ENCODE assay signal across 10 cellular contexts in genomic region chr11:88301478-88302140, GRCh38. TPM values are rescaled to one million over a fixed set of nuclear protein-coding genes. Genes with fewer than 3 reads are reported as not detected.
DNase-seq lines count a peak whose midpoint lies in the region; ATAC-seq and TF ChIP-seq lines count a peak whose summit lies in the region.
"Had no signal": no experiment of that assay in that cellular context is flagged by ENCODE, and none has a peak within 500 bp of the region (broad histone marks: within the 10 kb centered on the region; RNA-seq: fewer than 3 reads in every experiment).

No MANE protein-coding gene starts in this region.

- H3K4me3 ChIP-seq in spleen = peak overlapping the region in 1 of 8 donors; percentile 23

- H3K9me3 Mint-ChIP-seq in activated CD4-positive, alpha-beta T cell treated with anti-CD3 and anti-CD28 coated beads, Interleukin-2, amount 10 ng/mL, durations not matched to agents 24 days and 14 days = peaks cover 16% of the 10 kb centered on the region
- peaks cover 8% of the 10 kb centered on the region for H3K9me3 Mint-ChIP-seq in T-helper 1 cell treated with Interleukin-12 subunit alpha and Interleukin-12 subunit beta and Interleukin-4 antibody, amounts not matched to agents 30 μg/mL and 1 μg/mL, for 36 hours

- H3K4me1 ChIP-seq in spleen = peaks cover 0 to 29% (median 10%) of the 10 kb centered on the region in 6 donors

- DNase-seq in activated CD4-positive, alpha-beta T cell treated with anti-CD3 and anti-CD28 coated beads, Interleukin-2, amount 10 ng/mL, durations not matched to agents 24 days and 14 days = peak; percentile 57
- DNase-seq in activated CD4-positive, alpha-beta T cell treated with anti-CD3 and anti-CD28 coated beads, Interleukin-2, amount 50 U/mL, for 48 hours = no peak
- DNase-seq in spleen = no peak
- DNase-seq in DMS79 (lab: John Stamatoyannopoulos, UW) = no peak
- DNase-seq in NCI-H146 treated with DMSO at 0.1 percent for 48 hours (lab: John Stamatoyannopoulos, UW; ENCODE audit: unreplicated experiment) = no peak
- no peak for DNase-seq in COLO668 (lab: John Stamatoyannopoulos, UW; ENCODE audit: unreplicated experiment)
- DNase-seq: ACHN, NCI-H69 had no signal

- intact Hi-C loops in activated CD4-positive, alpha-beta T cell treated with anti-CD3 and anti-CD28 coated beads, Interleukin-2, amount 10 ng/mL, durations not matched to agents 24 days and 14 days (cut with micrococcal nuclease) = loop anchor here (1.0 to 5.0 kb wide), 3 partner anchors 36 to 236 kb away; partner anchors contain the start of gene CTSC
- intact Hi-C loops in spleen (cut with DNase I; ENCODE audit: low total_unique reads) = no loop called here

- no peaks in the 10 kb centered on the region for H3K27me3 Mint-ChIP-seq in activated CD4-positive, alpha-beta T cell treated with anti-CD3 and anti-CD28 coated beads, Interleukin-2, amount 10 ng/mL, durations not matched to agents 24 days and 14 days
- no peaks in the 10 kb centered on the region for H3K27me3 Mint-ChIP-seq in T-helper 1 cell treated with Interleukin-12 subunit alpha and Interleukin-12 subunit beta and Interleukin-4 antibody, amounts not matched to agents 30 μg/mL and 1 μg/mL, for 36 hours (ENCODE audit: low read depth)

- peak overlapping the region; percentile 44 for H3K4me3 Mint-ChIP-seq in activated CD4-positive, alpha-beta T cell treated with anti-CD3 and anti-CD28 coated beads, Interleukin-2, amount 10 ng/mL, durations not matched to agents 24 days and 14 days
- peak overlapping the region; percentile 47 for H3K4me3 Mint-ChIP-seq in T-helper 1 cell treated with Interleukin-12 subunit alpha and Interleukin-12 subunit beta and Interleukin-4 antibody, amounts not matched to agents 30 μg/mL and 1 μg/mL, for 36 hours

- 56 to 68% (median 63%) methylated on average over 9 of the region's 9 CpGs for WGBS in spleen, 5 donors

- no peaks in the 10 kb centered on the region for H3K27me3 ChIP-seq in spleen (replicated peaks in 1 of 7)

- TF ChIP-seq POLR2A in spleen (IDR thresholded peaks at IDR 0.05) = no peak

- no peaks in the 10 kb centered on the region for H3K9me3 ChIP-seq in spleen

- peaks cover 86% of the 10 kb centered on the region for H3K36me3 Mint-ChIP-seq in activated CD4-positive, alpha-beta T cell treated with anti-CD3 and anti-CD28 coated beads, Interleukin-2, amount 10 ng/mL, durations not matched to agents 24 days and 14 days (ENCODE audit: low read depth)
- H3K36me3 Mint-ChIP-seq in T-helper 1 cell treated with Interleukin-12 subunit alpha and Interleukin-12 subunit beta and Interleukin-4 antibody, amounts not matched to agents 30 μg/mL and 1 μg/mL, for 36 hours (ENCODE audit: low read depth) = peaks cover 80% of the 10 kb centered on the region

- peak overlapping the region; percentile 94 for H3K27ac Mint-ChIP-seq in activated CD4-positive, alpha-beta T cell treated with anti-CD3 and anti-CD28 coated beads, Interleukin-2, amount 10 ng/mL, durations not matched to agents 24 days and 14 days
- H3K27ac Mint-ChIP-seq in T-helper 1 cell treated with Interleukin-12 subunit alpha and Interleukin-12 subunit beta and Interleukin-4 antibody, amounts not matched to agents 30 μg/mL and 1 μg/mL, for 36 hours = peak overlapping the region; percentile 70

- peak; percentile 48 for ATAC-seq in HG02588 (IDR thresholded peaks at IDR 0.05; ENCODE audit: unreplicated experiment)

- H3K27ac ChIP-seq in spleen = peak overlapping the region in 5 of 8 donors; percentile 5 to 50 (median 21)

- peaks cover 35% of the 10 kb centered on the region for H3K4me1 Mint-ChIP-seq in activated CD4-positive, alpha-beta T cell treated with anti-CD3 and anti-CD28 coated beads, Interleukin-2, amount 10 ng/mL, durations not matched to agents 24 days and 14 days
- H3K4me1 Mint-ChIP-seq in T-helper 1 cell treated with Interleukin-12 subunit alpha and Interleukin-12 subunit beta and Interleukin-4 antibody, amounts not matched to agents 30 μg/mL and 1 μg/mL, for 36 hours (ENCODE audit: low read depth) = peaks cover 42% of the 10 kb centered on the region

- H3K36me3 ChIP-seq in spleen = peaks cover 0 to 75% (median 13%) of the 10 kb centered on the region in 6 donors

- TF ChIP-seq CTCF in spleen (IDR thresholded peaks at IDR 0.05 in 8 of 11, conservative IDR thresholded peaks at IDR 0.05 in 3 of 11) = no peak

RNA-seq across cellular contexts. Expression of gene CTSC, which starts 35.9 kb away (rescaled TPM):
- total RNA-seq in activated CD4-positive, alpha-beta T cell treated with anti-CD3 and anti-CD28 coated beads, Interleukin-2, amount 10 ng/mL, durations not matched to agents 24 days and 14 days = 67.1 and 71.8 TPM in 2 replicates
- total RNA-seq in spleen = 100 to 1,000 TPM; 204 to 566 (median 366) TPM
- polyA plus RNA-seq in spleen = 100 to 1,000 TPM in 1 of 3 donors, 10 to 100 TPM in 2; 67.1 to 112 (median 82.9) TPM
